27 cellular contexts compared by ENCODE assay signal in the genomic region with DNA sequence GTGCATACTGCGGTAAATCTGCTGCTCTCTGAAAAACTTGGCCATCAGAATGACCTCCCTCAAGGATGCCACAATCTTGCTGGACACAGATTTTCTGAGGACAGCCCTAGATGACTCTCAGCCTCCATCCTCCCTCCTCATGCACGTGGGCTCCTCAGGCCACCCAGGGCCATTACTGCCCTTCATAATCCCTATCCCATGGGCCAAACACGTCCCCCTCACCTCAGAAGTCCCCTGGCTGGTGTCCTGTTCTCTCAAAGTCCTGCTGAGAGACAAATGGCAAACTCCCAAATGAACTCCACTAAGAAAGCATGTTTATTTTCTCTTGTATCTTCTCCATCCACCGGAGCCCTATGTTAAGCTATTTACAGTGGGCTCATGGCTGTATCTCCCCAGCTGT.
"Had no signal": no experiment of that assay in that cellular context is flagged by ENCODE, and none has a peak within 500 bp of the region (broad histone marks: within the 10 kb centered on the region; RNA-seq: fewer than 3 reads in every experiment).

No MANE protein-coding gene starts in this region.

- H3K4me1 ChIP-seq: esophagus muscularis mucosa, foreskin keratinocyte, gastroesophageal sphincter, psoas muscle, right lobe of liver, vagina had no signal

- H3K79me2 ChIP-seq: hepatocyte had no signal

- H2AFZ ChIP-seq: hepatocyte had no signal

- H3K9me3 ChIP-seq: esophagus muscularis mucosa, gastroesophageal sphincter, heart left ventricle, psoas muscle, right lobe of liver, thyroid gland, vagina had no signal

- H3K4me3 ChIP-seq: coronary artery, esophagus muscularis mucosa, gastroesophageal sphincter, heart left ventricle, hepatocyte, psoas muscle, right lobe of liver, smooth muscle cell, thyroid gland, vagina had no signal

- H3K4me2 ChIP-seq: hepatocyte, smooth muscle cell had no signal

- ATAC-seq: foreskin keratinocyte; gastroesophageal sphincter; naive thymus-derived CD8-positive, alpha-beta T cell; psoas muscle; right lobe of liver; stimulated activated naive CD8-positive, alpha-beta T cell treated with anti-CD3 and anti-CD28 coated beads, Interleukin-15, amount 100 ng/mL, for 72 hours had no signal

- H3K27me3 ChIP-seq: esophagus muscularis mucosa, foreskin keratinocyte, gastroesophageal sphincter, heart left ventricle, hepatocyte, right lobe of liver, thyroid gland, vagina had no signal

- DNase-seq: dermis blood vessel endothelial cell; effector memory CD4-positive, alpha-beta T cell; foreskin keratinocyte; heart left ventricle; kidney glomerular epithelial cell; mesenchymal stem cell; midbrain; naive thymus-derived CD8-positive, alpha-beta T cell; nephron progenitor cell; nucleus accumbens; posterior cingulate gyrus; psoas muscle; right lobe of liver; stimulated activated CD4-positive, alpha-beta T cell treated with anti-CD3 and anti-CD28 coated beads, Interleukin-12 subunit alpha, Interleukin-12 subunit beta, amount 100 ng/mL, for 4 hours; stimulated activated CD4-positive, alpha-beta T cell treated with anti-CD3 and anti-CD28 coated beads, Interleukin-1b, Interleukin-23, amount 100 ng/mL, for 48 hours; stimulated activated CD4-positive, alpha-beta T cell treated with anti-CD3 and anti-CD28 coated beads, Interleukin-4, amount 100 ng/mL, for 1 hour; stimulated activated CD8-positive, alpha-beta memory T cell treated with anti-CD3 and anti-CD28 coated beads, Interleukin-4, amount 100 ng/mL, for 48 hours; stimulated activated naive CD4-positive, alpha-beta T cell; stimulated activated naive CD8-positive, alpha-beta T cell treated with anti-CD3 and anti-CD28 coated beads, Interleukin-15, amount 100 ng/mL, for 72 hours; thyroid gland; trophoblast cell had no signal

- H3K27ac ChIP-seq: coronary artery, esophagus muscularis mucosa, foreskin keratinocyte, gastroesophageal sphincter, heart left ventricle, hepatocyte, psoas muscle, right lobe of liver, thyroid gland, vagina had no signal

- H3K36me3 ChIP-seq: esophagus muscularis mucosa, gastroesophageal sphincter, heart left ventricle, right lobe of liver, thyroid gland, vagina had no signal
